In genomic region chr2:240463866-240464481, GRCh38 we compare ENCODE assay signal across 19 cellular contexts. TPM values are rescaled to one million over a fixed set of nuclear protein-coding genes. Genes with fewer than 3 reads are reported as not detected.
A peak's percentile ranks its signal among the peaks of the same experiment; 100 is the strongest.
DNase-seq lines count a peak whose midpoint lies in the region; ATAC-seq, FAIRE-seq and TF ChIP-seq lines count a peak whose summit lies in the region.
"Had no signal": no experiment of that assay in that cellular context is flagged by ENCODE, and none has a peak within 500 bp of the region (broad histone marks: within the 10 kb centered on the region; RNA-seq: fewer than 3 reads in every experiment).

No MANE protein-coding gene starts in this region.

- intact Hi-C loops in body of pancreas (cut with DNase I) = no loop called here
- intact Hi-C loops in right lobe of liver (cut with DNase I) = no loop called here
- intact Hi-C loops in stomach (cut with DNase I; ENCODE audit: low total_unique reads) = no loop called here

- no peaks in the 10 kb centered on the region for H3K9me3 ChIP-seq in body of pancreas
- H3K9me3 ChIP-seq in right lobe of liver = no peaks in the 10 kb centered on the region
- no peaks in the 10 kb centered on the region for H3K9me3 ChIP-seq in stomach
- H3K9me3 ChIP-seq: upper lobe of left lung had no signal

- H3K4me3 ChIP-seq in body of pancreas = no peak overlapping the region
- H3K4me3 ChIP-seq in right lobe of liver = no peak overlapping the region
- H3K4me3 ChIP-seq in stomach = no peak overlapping the region
- H3K4me3 ChIP-seq: upper lobe of left lung had no signal

- H3K27me3 ChIP-seq in body of pancreas (no peaks in the 10 kb centered on the region), right lobe of liver (no peaks in the 10 kb centered on the region), stomach (no peaks in the 10 kb centered on the region)
- H3K27me3 ChIP-seq: upper lobe of left lung had no signal

- WGBS in body of pancreas, 2 donors = 90 to 91% methylated on average over 9 to 14 of the region's 21 CpGs
- 92% methylated on average over 2 of the region's 21 CpGs for WGBS in right lobe of liver (ENCODE audit: insufficient coverage, low coverage, low lambda C conversion rate, missing lambda C conversion rate)
- 90 to 97% (median 95%) methylated on average over 15 to 21 of the region's 21 CpGs for WGBS in stomach, 5 donors

- TF ChIP-seq EP300 in stomach (IDR thresholded peaks at IDR 0.05) = no peak

- no peak for ATAC-seq in body of pancreas
- ATAC-seq in right lobe of liver = no peak
- ATAC-seq in HG02973 (IDR thresholded peaks at IDR 0.05; ENCODE audit: unreplicated experiment) = no peak

- peak; percentile 1 for DNase-seq in activated CD4-positive, alpha-beta T cell treated with anti-CD3 and anti-CD28 coated beads for 48 hours
- DNase-seq in activated CD4-positive, alpha-beta T cell treated with anti-CD3 and anti-CD28 coated beads, Interleukin-2, amount 50 U/mL, for 4 hours = no peak
- peak; percentile 1 to 10 (median 8) for DNase-seq in body of pancreas
- peak in 2 of 3 donors; percentile 34 to 36 for DNase-seq in right lobe of liver
- peak; percentile 21 for DNase-seq in stomach
- DNase-seq in NCI-H2227 treated with DMSO at 0.1 percent for 48 hours (lab: John Stamatoyannopoulos, UW) = no peak
- DNase-seq in D721Med (ENCODE audit: insufficient read length, low spot score) = no peak
- DNase-seq: activated CD4-positive, alpha-beta T cell treated with anti-CD3 and anti-CD28 coated beads, Interleukin-2, amount 50 U/mL, for 1 hour; activated gamma-delta T cell; CD4-positive, CD25-positive, alpha-beta regulatory T cell; DMS79 treated with DMSO at 0.1 percent for 48 hours; effector CD8-positive, alpha-beta T cell; Karpas-422; NCI-H146; NCI-H524; T1000 had no signal

- H3K4me1 ChIP-seq in body of pancreas (no peaks in the 10 kb centered on the region), right lobe of liver (no peaks in the 10 kb centered on the region), stomach (no peaks in the 10 kb centered on the region)
- H3K4me1 ChIP-seq: upper lobe of left lung had no signal

- TF ChIP-seq POLR2A in body of pancreas (IDR thresholded peaks at IDR 0.05) (no peak), right lobe of liver (IDR thresholded peaks at IDR 0.05) (no peak), stomach (IDR thresholded peaks at IDR 0.05) (no peak)

- peaks cover 0 to 2% of the 10 kb centered on the region in 2 donors for H3K36me3 ChIP-seq in body of pancreas (replicated peaks in 1 of 2; ENCODE audit: insufficient read depth in 1 of 2, low read depth in 2 of 2)
- H3K36me3 ChIP-seq in right lobe of liver = no peaks in the 10 kb centered on the region
- H3K36me3 ChIP-seq in stomach = peaks cover 0 to 77% (median 48%) of the 10 kb centered on the region in 4 donors

- TF ChIP-seq CTCF in body of pancreas (IDR thresholded peaks at IDR 0.05) (no peak), right lobe of liver (IDR thresholded peaks at IDR 0.05) (no peak), stomach (IDR thresholded peaks at IDR 0.05) (no peak), D721Med (IDR thresholded peaks at IDR 0.05; ENCODE audit: insufficient read depth, missing control alignments) (no peak)

- no peak for FAIRE-seq in D721Med (lab: Jason Lieb, UNC)

- no peak overlapping the region for H3K27ac ChIP-seq in body of pancreas
- H3K27ac ChIP-seq in right lobe of liver = no peak overlapping the region
- no peak overlapping the region for H3K27ac ChIP-seq in stomach
- H3K27ac ChIP-seq: HL-60, upper lobe of left lung had no signal

RNA-seq across cellular contexts. Expression of gene GPC1, which starts 28.5 kb away (rescaled TPM):
- total RNA-seq in body of pancreas (10 to 100 TPM; 23.3 to 30.7 TPM), right lobe of liver (10 to 100 TPM; 20.7 to 44.5 (median 27.8) TPM), stomach (100 to 1,000 TPM in 1 of 5 donors, 10 to 100 TPM in 4; 11.7 to 117 (median 28.8) TPM)
- 10 to 100 TPM in 2 of 3 donors, 1 to 10 TPM in 1; 6.3 to 40.1 (median 14.0) TPM for polyA plus RNA-seq in stomach

Comparison
In these comparisons a context has a peak if more than half of its experiments do, and no peak if none do; other contexts are left out.
1. DNase-seq: peak in activated CD4-positive, alpha-beta T cell treated with anti-CD3 and anti-CD28 coated beads for 48 hours (single experiment), body of pancreas (4 of 4), right lobe of liver (2 of 3) and stomach (single experiment); none in activated CD4-positive, alpha-beta T cell treated with anti-CD3 and anti-CD28 coated beads, Interleukin-2, amount 50 U/mL, for 4 hours (0 of 2), NCI-H2227 treated with DMSO at 0.1 percent for 48 hours (single experiment) and D721Med (single experiment).